ENCODE assay signal across 2 cellular contexts in the genomic region with DNA sequence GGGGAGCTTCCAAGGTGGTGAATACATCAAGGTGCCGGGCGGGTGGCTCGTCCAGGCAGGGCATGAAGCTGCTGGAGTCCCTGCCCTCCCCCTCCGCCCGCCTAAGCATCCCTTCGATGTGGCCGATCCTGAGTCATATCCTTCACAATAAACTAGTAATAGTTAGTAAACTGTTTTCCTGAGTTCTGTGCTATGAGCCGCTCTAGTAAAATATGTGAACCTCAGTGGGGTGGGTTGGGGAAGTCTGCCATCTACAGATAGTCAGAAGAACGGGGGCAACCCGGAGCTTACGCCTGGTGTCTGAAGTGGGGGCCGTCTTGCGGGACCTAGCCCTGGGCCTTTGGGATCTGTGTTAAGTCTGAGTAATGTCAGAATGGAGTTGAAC.
A peak's percentile ranks its signal among the peaks of the same experiment; 100 is the strongest.
TF ChIP-seq lines count a peak whose summit lies in the region.

No MANE protein-coding gene starts in this region.

TF ChIP-seq in HCT116, 20 proteins besides CTCF, POLR2A, EP300 and RAD21 (continued from another document):
- TF ChIP-seq, protein P1, sequence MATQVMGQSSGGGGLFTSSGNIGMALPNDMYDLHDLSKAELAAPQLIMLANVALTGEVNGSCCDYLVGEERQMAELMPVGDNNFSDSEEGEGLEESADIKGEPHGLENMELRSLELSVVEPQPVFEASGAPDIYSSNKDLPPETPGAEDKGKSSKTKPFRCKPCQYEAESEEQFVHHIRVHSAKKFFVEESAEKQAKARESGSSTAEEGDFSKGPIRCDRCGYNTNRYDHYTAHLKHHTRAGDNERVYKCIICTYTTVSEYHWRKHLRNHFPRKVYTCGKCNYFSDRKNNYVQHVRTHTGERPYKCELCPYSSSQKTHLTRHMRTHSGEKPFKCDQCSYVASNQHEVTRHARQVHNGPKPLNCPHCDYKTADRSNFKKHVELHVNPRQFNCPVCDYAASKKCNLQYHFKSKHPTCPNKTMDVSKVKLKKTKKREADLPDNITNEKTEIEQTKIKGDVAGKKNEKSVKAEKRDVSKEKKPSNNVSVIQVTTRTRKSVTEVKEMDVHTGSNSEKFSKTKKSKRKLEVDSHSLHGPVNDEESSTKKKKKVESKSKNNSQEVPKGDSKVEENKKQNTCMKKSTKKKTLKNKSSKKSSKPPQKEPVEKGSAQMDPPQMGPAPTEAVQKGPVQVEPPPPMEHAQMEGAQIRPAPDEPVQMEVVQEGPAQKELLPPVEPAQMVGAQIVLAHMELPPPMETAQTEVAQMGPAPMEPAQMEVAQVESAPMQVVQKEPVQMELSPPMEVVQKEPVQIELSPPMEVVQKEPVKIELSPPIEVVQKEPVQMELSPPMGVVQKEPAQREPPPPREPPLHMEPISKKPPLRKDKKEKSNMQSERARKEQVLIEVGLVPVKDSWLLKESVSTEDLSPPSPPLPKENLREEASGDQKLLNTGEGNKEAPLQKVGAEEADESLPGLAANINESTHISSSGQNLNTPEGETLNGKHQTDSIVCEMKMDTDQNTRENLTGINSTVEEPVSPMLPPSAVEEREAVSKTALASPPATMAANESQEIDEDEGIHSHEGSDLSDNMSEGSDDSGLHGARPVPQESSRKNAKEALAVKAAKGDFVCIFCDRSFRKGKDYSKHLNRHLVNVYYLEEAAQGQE (IDR thresholded peaks at IDR 0.05; ENCODE audit: low read depth): no peak
- TF ChIP-seq, protein P2, sequence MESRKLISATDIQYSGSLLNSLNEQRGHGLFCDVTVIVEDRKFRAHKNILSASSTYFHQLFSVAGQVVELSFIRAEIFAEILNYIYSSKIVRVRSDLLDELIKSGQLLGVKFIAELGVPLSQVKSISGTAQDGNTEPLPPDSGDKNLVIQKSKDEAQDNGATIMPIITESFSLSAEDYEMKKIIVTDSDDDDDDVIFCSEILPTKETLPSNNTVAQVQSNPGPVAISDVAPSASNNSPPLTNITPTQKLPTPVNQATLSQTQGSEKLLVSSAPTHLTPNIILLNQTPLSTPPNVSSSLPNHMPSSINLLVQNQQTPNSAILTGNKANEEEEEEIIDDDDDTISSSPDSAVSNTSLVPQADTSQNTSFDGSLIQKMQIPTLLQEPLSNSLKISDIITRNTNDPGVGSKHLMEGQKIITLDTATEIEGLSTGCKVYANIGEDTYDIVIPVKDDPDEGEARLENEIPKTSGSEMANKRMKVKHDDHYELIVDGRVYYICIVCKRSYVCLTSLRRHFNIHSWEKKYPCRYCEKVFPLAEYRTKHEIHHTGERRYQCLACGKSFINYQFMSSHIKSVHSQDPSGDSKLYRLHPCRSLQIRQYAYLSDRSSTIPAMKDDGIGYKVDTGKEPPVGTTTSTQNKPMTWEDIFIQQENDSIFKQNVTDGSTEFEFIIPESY (IDR thresholded peaks at IDR 0.05; ENCODE audit: extremely low read depth, insufficient replicate concordance, low read length): peak; percentile 19
- TF ChIP-seq, protein P3, sequence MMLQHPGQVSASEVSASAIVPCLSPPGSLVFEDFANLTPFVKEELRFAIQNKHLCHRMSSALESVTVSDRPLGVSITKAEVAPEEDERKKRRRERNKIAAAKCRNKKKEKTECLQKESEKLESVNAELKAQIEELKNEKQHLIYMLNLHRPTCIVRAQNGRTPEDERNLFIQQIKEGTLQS (IDR thresholded peaks at IDR 0.05): no peak
- TF ChIP-seq POLR2AphosphoS5 (IDR thresholded peaks at IDR 0.05; ENCODE audit: low read depth, low read length) (no peak; the same call in 1 of the 2 replicates), ZNF274 (IDR thresholded peaks at IDR 0.05; ENCODE audit: low read depth, low read length) (no peak), EGR1 (IDR thresholded peaks at IDR 0.05; ENCODE audit: low read depth) (no peak), SIN3A (IDR thresholded peaks at IDR 0.05; ENCODE audit: low read depth) (no peak), SRF (IDR thresholded peaks at IDR 0.05; ENCODE audit: low read depth) (no peak), EZH2 (IDR thresholded peaks at IDR 0.05) (no peak)
- TF ChIP-seq, protein P4, sequence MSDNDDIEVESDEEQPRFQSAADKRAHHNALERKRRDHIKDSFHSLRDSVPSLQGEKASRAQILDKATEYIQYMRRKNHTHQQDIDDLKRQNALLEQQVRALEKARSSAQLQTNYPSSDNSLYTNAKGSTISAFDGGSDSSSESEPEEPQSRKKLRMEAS (IDR thresholded peaks at IDR 0.05): no peak

TF ChIP-seq in WTC11, 78 proteins besides CTCF, POLR2A, EP300 and RAD21 (continued from another document):
- TF ChIP-seq ELF4 (CRISPR knock-in tag; IDR thresholded peaks at IDR 0.05; ENCODE audit: low read depth): no peak
- no peak for TF ChIP-seq GTF2I (CRISPR knock-in tag; conservative IDR thresholded peaks at IDR 0.05)
- TF ChIP-seq, protein P5, sequence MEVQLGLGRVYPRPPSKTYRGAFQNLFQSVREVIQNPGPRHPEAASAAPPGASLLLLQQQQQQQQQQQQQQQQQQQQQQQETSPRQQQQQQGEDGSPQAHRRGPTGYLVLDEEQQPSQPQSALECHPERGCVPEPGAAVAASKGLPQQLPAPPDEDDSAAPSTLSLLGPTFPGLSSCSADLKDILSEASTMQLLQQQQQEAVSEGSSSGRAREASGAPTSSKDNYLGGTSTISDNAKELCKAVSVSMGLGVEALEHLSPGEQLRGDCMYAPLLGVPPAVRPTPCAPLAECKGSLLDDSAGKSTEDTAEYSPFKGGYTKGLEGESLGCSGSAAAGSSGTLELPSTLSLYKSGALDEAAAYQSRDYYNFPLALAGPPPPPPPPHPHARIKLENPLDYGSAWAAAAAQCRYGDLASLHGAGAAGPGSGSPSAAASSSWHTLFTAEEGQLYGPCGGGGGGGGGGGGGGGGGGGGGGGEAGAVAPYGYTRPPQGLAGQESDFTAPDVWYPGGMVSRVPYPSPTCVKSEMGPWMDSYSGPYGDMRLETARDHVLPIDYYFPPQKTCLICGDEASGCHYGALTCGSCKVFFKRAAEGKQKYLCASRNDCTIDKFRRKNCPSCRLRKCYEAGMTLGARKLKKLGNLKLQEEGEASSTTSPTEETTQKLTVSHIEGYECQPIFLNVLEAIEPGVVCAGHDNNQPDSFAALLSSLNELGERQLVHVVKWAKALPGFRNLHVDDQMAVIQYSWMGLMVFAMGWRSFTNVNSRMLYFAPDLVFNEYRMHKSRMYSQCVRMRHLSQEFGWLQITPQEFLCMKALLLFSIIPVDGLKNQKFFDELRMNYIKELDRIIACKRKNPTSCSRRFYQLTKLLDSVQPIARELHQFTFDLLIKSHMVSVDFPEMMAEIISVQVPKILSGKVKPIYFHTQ (CRISPR knock-in tag; IDR thresholded peaks at IDR 0.05): no peak
- TF ChIP-seq ZNF263 (CRISPR knock-in tag; IDR thresholded peaks at IDR 0.05; ENCODE audit: low read depth): no peak
- TF ChIP-seq MYBL2 (CRISPR knock-in tag; IDR thresholded peaks at IDR 0.05): no peak
- TF ChIP-seq, protein P6, sequence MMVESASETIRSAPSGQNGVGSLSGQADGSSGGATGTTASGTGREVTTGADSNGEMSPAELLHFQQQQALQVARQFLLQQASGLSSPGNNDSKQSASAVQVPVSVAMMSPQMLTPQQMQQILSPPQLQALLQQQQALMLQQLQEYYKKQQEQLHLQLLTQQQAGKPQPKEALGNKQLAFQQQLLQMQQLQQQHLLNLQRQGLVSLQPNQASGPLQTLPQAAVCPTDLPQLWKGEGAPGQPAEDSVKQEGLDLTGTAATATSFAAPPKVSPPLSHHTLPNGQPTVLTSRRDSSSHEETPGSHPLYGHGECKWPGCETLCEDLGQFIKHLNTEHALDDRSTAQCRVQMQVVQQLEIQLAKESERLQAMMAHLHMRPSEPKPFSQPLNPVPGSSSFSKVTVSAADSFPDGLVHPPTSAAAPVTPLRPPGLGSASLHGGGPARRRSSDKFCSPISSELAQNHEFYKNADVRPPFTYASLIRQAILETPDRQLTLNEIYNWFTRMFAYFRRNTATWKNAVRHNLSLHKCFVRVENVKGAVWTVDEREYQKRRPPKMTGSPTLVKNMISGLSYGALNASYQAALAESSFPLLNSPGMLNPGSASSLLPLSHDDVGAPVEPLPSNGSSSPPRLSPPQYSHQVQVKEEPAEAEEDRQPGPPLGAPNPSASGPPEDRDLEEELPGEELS (CRISPR knock-in tag; IDR thresholded peaks at IDR 0.05): no peak
- no peak for TF ChIP-seq EMX1 (CRISPR knock-in tag; IDR thresholded peaks at IDR 0.05)
